Comparison of ENCODE assay signal across 7 cellular contexts in the genomic region with DNA sequence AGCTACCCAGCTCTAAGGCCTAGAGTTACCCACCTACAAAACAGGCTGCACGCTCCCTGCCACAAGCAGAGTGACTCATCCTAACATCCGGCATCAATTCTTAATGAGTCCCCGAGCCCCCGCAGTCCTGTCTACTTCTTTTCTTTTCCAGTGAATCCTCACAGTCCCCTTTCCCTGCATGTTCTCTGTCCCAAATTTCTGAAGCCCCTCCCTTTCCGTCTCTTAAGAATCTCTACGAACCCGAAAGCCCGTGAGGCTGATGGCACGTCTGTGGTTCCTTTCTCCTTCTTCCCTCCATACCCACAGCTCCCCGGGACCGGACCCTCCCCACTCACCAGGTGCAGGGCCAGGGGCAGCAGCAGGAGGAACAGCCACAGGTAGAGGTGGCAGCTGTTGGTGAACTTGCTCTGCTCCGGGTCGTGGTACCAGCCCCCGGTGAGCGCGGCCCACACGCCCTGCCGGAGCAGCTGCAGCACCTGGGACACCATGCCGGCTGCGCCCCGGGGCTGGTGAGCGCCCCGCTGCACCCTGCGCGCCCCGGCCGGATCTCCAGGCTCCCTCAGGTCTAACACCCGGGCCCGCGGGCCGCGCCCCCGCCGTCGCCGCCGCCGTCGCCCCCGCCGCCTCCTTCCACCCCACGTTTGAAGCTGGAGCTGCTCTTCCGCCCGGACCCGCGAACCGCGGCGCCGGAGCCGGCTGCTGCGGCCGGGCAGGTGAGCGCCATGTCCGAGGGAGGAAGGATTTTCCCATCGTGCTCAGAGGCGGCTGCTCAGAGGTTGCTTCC. TPM values are rescaled to one million over a fixed set of nuclear protein-coding genes. Genes with fewer than 3 reads are reported as not detected.
A peak's percentile ranks its signal among the peaks of the same experiment; 100 is the strongest.
DNase-seq lines count a peak whose midpoint lies in the region; ATAC-seq, FAIRE-seq and TF ChIP-seq lines count a peak whose summit lies in the region.

PCNX2 (minus strand) TSS at position 735 of the 784 bp plus-strand sequence; CDS start at position 488, 247 bp downstream.

- H3K4me1 ChIP-seq in kidney (ENCODE audit: control insufficient read depth in 1 of 2, insufficient read depth in 1 of 2, low read depth in 1 of 2, low read length in 2 of 2) = peaks cover 0 to 2% of the 10 kb centered on the region in 2 donors

- no peak for FAIRE-seq in bronchial epithelial cell (lab: Jason Lieb, UNC)
- FAIRE-seq in kidney (lab: Jason Lieb, UNC) = no peak

- no peak within 1 kb of the TSS for H3K27ac ChIP-seq in kidney (ENCODE audit: low read depth in 2 of 2, low read length in 2 of 2)

- H3K9me3 ChIP-seq in kidney (ENCODE audit: control insufficient read depth in 1 of 2, low read length in 2 of 2) = no peaks in the 10 kb centered on the region

- H3K27me3 ChIP-seq in bronchial epithelial cell (ENCODE audit: control insufficient read depth, insufficient read depth, low read length) = no peaks in the 10 kb centered on the region

- intact Hi-C loops in kidney (cut with DNase I) = no loop called here

- H3K36me3 ChIP-seq in bronchial epithelial cell (ENCODE audit: control insufficient read depth, insufficient read depth, low read length) (no peaks in the 10 kb centered on the region), kidney (ENCODE audit: control insufficient read depth in 1 of 2, insufficient read depth in 2 of 2, low read length in 2 of 2) (no peaks in the 10 kb centered on the region)

- TF ChIP-seq CTCF in bronchial epithelial cell (IDR thresholded peaks at IDR 0.05; ENCODE audit: insufficient read depth, low read length, severe bottlenecking) (no peak), kidney (IDR thresholded peaks at IDR 0.05; ENCODE audit: borderline replicate concordance, extremely low read depth, insufficient read depth) (no peak)

- peak; percentile 76 for ATAC-seq in GM18508 (IDR thresholded peaks at IDR 0.05; ENCODE audit: insufficient read depth, unreplicated experiment)
- ATAC-seq in HG02852 (IDR thresholded peaks at IDR 0.05; ENCODE audit: unreplicated experiment) = peak; percentile 98

- H3K4me3 ChIP-seq in bronchial epithelial cell (ENCODE audit: low read depth, low read length) (peak within 1 kb of the TSS; percentile 72), kidney (ENCODE audit: low read length in 2 of 2) (peak within 1 kb of the TSS; percentile 62 to 65)

- DNase-seq in NCI-H146 (lab: John Stamatoyannopoulos, UW) (peak; percentile 88), UCSD-AML1 (lab: John Stamatoyannopoulos, UW; ENCODE audit: unreplicated experiment) (peak; percentile 34), bronchial epithelial cell (ENCODE audit: low read depth) (peak; percentile 76), kidney (peak; percentile 85)
- peak; percentile 25 to 67 (median 34) for DNase-seq in stimulated activated CD4-positive, alpha-beta T cell treated with anti-CD3 and anti-CD28 coated beads, Interleukin-1b, Interleukin-23, amount 100 ng/mL, for 24 hours (ENCODE audit: low read depth in 4 of 4, low spot score in 1 of 4)

- no peak within 1 kb of the TSS for H3K9ac ChIP-seq in kidney (ENCODE audit: low read length in 2 of 2)

RNA-seq across cellular contexts. Expression of gene PCNX2, which starts in this region (rescaled TPM):
- total RNA-seq in bronchial epithelial cell (30.3 and 41.6 TPM in 2 replicates), kidney (29.2 TPM)
- 5.2 TPM for polyA plus RNA-seq in kidney (ENCODE audit: insufficient read depth, low read depth, low replicate concordance)

Comparison
In these comparisons a context has a peak if more than half of its experiments do, and no peak if none do; other contexts are left out.
1. DNase-seq: peak in every context shown above with its lines; median percentile 88 in NCI-H146; 85 in kidney; 76 in bronchial epithelial cell; 34 in UCSD-AML1; 34 in stimulated activated CD4-positive, alpha-beta T cell treated with anti-CD3 and anti-CD28 coated beads, Interleukin-1b, Interleukin-23, amount 100 ng/mL, for 24 hours.